Comparison of ENCODE assay signal across 1 cellular context in the genomic region with DNA sequence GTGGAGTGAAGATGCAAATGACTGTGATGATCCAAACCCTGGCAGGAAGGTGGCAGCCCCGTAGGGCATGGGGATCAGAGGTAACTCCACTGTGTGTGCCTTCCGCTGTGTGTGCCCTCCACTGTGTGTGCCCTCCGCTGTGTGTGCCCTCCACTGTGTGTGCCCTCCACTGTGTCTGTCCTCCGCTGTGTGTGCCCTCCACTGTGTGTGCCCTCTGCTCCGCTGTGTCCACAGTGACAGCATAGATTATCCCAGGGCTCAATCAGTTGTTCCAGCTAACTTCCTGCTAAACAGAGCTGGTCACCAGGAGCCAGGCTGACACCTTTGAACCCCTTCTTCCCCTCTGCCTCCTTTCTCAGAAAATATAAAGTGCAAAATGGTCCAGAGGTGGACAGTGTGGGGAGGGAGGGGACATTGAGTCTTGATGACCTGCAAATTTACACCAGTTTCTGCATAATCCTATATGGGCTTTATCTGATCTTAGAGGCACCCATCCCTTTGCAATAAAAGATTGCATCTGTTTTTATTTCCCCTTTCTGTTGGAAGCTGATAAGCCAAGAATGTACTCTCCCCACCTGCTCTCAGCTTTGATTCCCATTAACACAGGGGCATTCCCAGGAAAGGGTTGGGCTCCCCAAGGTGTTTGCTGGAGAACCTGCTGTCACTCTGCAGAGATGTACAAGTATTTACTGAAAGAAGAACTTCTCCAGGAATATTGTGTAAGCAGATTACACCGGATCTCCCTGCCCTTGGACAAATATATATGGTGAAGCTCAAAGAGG.
TF ChIP-seq lines count a peak whose summit lies in the region.

No MANE protein-coding gene starts in this region.

TF ChIP-seq in K562, 482 proteins besides CTCF, POLR2A, EP300 and RAD21:
- TF ChIP-seq MECOM (CRISPR knock-in tag; IDR thresholded peaks at IDR 0.05) (no peak), KDM1A (IDR thresholded peaks at IDR 0.05) (0 out of 4 replicates have a peak, but pooled peaks of 1 of the 2 experiments have one; percentile 15), TEAD4 (IDR thresholded peaks at IDR 0.05; ENCODE audit: low read length) (peak; percentile 73), TEAD4 (CRISPR knock-in tag; IDR thresholded peaks at IDR 0.05; ENCODE audit: borderline replicate concordance) (no peak), RCOR1 (IDR thresholded peaks at IDR 0.05; ENCODE audit: borderline replicate concordance in 1 of 2, low read depth in 2 of 2, low read length in 2 of 2) (0 out of 4 replicates have a peak, but pooled peaks of 1 of the 2 experiments have one; percentile 22), CBFA2T3 (IDR thresholded peaks at IDR 0.05) (peak; percentile 50), TEAD1 (CRISPR knock-in tag; IDR thresholded peaks at IDR 0.05) (peak in 1 of 2 experiments; percentile 55; a peak in 1 of 4 replicates)
- TF ChIP-seq, protein P1, sequence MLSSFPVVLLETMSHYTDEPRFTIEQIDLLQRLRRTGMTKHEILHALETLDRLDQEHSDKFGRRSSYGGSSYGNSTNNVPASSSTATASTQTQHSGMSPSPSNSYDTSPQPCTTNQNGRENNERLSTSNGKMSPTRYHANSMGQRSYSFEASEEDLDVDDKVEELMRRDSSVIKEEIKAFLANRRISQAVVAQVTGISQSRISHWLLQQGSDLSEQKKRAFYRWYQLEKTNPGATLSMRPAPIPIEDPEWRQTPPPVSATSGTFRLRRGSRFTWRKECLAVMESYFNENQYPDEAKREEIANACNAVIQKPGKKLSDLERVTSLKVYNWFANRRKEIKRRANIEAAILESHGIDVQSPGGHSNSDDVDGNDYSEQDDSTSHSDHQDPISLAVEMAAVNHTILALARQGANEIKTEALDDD (IDR thresholded peaks at IDR 0.05), result peak; percentile 31; the same call in 1 of the 2 replicates
- TF ChIP-seq, protein P2, sequence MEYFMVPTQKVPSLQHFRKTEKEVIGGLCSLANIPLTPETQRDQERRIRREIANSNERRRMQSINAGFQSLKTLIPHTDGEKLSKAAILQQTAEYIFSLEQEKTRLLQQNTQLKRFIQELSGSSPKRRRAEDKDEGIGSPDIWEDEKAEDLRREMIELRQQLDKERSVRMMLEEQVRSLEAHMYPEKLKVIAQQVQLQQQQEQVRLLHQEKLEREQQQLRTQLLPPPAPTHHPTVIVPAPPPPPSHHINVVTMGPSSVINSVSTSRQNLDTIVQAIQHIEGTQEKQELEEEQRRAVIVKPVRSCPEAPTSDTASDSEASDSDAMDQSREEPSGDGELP (CRISPR knock-in tag; IDR thresholded peaks at IDR 0.05; ENCODE audit: borderline replicate concordance), result no peak
TF ChIP-seq in K562: peak in this region for 6.
